In genomic region chr1:163315773-163316374, GRCh38 we compare ENCODE assay signal across 8 cellular contexts. TPM values are rescaled to one million over a fixed set of nuclear protein-coding genes. Genes with fewer than 3 reads are reported as not detected.
DNase-seq lines count a peak whose midpoint lies in the region; ATAC-seq and TF ChIP-seq lines count a peak whose summit lies in the region.

No MANE protein-coding gene starts in this region.

- no peak for ATAC-seq in activated T-cell treated with anti-CD3 and anti-CD28 coated beads, Interleukin-2, amount 50 U/mL, for 72 hours (replicated peaks in 1 of 2)
- ATAC-seq in GM19023 (IDR thresholded peaks at IDR 0.05; ENCODE audit: unreplicated experiment), result no peak
- ATAC-seq in HG03108 (IDR thresholded peaks at IDR 0.05; ENCODE audit: unreplicated experiment), result no peak

- intact Hi-C loops in head of caudate nucleus (cut with DNase I), result loop anchor here (10.0 kb wide), 2 partner anchors 441 to 471 kb away; no protein-coding TSS in a partner anchor

- peak; percentile 11 for DNase-seq in AG09309 (ENCODE audit: low read depth)
- DNase-seq in NCI-H526 (lab: John Stamatoyannopoulos, UW), result peak; percentile 73 to 89
- peak; percentile 46 to 55 for DNase-seq in activated T-cell treated with anti-CD3 and anti-CD28 coated beads, Interleukin-2, amount 50 U/mL, for 72 hours
- DNase-seq in head of caudate nucleus, result peak in 26 of 42 donors; percentile 9 to 75 (median 40)
- DNase-seq in stimulated activated CD4-positive, alpha-beta T cell treated with anti-CD3 and anti-CD28 coated beads, Interleukin-2, amount 100 ng/mL, for 4 hours (ENCODE audit: low read depth), result peak; percentile 25

- H3K9me3 Mint-ChIP-seq in activated T-cell treated with anti-CD3 and anti-CD28 coated beads, Interleukin-2, amount 50 U/mL, for 72 hours, result no peaks in the 10 kb centered on the region

- H3K4me1 Mint-ChIP-seq in activated T-cell treated with anti-CD3 and anti-CD28 coated beads, Interleukin-2, amount 50 U/mL, for 72 hours (ENCODE audit: low read depth), result peaks cover 10% of the 10 kb centered on the region

- H3K27me3 Mint-ChIP-seq in activated T-cell treated with anti-CD3 and anti-CD28 coated beads, Interleukin-2, amount 50 U/mL, for 72 hours (ENCODE audit: low read depth), result no peaks in the 10 kb centered on the region

- H3K4me3 Mint-ChIP-seq in activated T-cell treated with anti-CD3 and anti-CD28 coated beads, Interleukin-2, amount 50 U/mL, for 72 hours, result no peak overlapping the region

- peak; percentile 37 for TF ChIP-seq CTCF in AG09309 (IDR thresholded peaks at IDR 0.05; ENCODE audit: control insufficient read depth, insufficient read depth, low read depth, low read length, missing control alignments)
- peak; percentile 34; the same call in 2 of the 3 replicates for TF ChIP-seq CTCF in GM12872 (IDR thresholded peaks at IDR 0.05; ENCODE audit: insufficient read depth, low read depth, low read length)

- H3K4me3 ChIP-seq in AG09309 (ENCODE audit: control insufficient read depth, low read depth, low read length), result no peak overlapping the region

- no peak overlapping the region for H3K27ac Mint-ChIP-seq in activated T-cell treated with anti-CD3 and anti-CD28 coated beads, Interleukin-2, amount 50 U/mL, for 72 hours

- peaks cover 0 to 4% of the 10 kb centered on the region in 2 donors for H3K36me3 Mint-ChIP-seq in activated T-cell treated with anti-CD3 and anti-CD28 coated beads, Interleukin-2, amount 50 U/mL, for 72 hours (ENCODE audit: insufficient read depth in 2 of 2)

RNA-seq across cellular contexts. Expression of gene NUF2, which starts 5.9 kb away (rescaled TPM):
- 10 to 100 TPM; 56.5 to 59.6 TPM for total RNA-seq in activated T-cell treated with anti-CD3 and anti-CD28 coated beads, Interleukin-2, amount 50 U/mL, for 72 hours

Comparison
In these comparisons a context has a peak if more than half of its experiments do, and no peak if none do; other contexts are left out.
1. DNase-seq: peak in every context shown above with its lines; median percentile 81 in NCI-H526; 50 in activated T-cell treated with anti-CD3 and anti-CD28 coated beads, Interleukin-2, amount 50 U/mL, for 72 hours; 40 in head of caudate nucleus; 25 in stimulated activated CD4-positive, alpha-beta T cell treated with anti-CD3 and anti-CD28 coated beads, Interleukin-2, amount 100 ng/mL, for 4 hours; 11 in AG09309.